In the genomic region with DNA sequence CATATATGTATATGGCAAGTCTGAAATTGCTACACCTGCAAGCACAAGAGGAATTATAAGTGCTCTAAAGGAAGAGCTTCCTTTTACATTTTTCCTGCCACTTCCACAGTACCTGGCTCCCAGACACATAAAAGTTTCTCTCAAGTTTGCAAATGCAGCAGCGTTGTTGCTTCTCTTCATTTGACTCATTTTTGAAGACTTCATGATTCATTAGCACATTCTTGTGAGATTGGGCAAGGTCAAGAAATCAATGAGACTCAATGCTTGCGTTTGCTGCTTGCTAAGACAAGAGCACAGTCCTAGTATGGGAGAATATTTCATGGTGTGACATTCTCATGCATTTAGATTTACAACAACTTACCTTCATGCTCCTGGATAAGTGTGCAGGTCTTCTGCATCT, we compare ENCODE assay signal across 23 cellular contexts. TPM values are rescaled to one million over a fixed set of nuclear protein-coding genes. Genes with fewer than 3 reads are reported as not detected.
"Had no signal": no experiment of that assay in that cellular context is flagged by ENCODE, and none has a peak within 500 bp of the region (broad histone marks: within the 10 kb centered on the region; RNA-seq: fewer than 3 reads in every experiment).

No MANE protein-coding gene starts in this region.

- H3K4me1 ChIP-seq: body of pancreas, left ventricle myocardium inferior had no signal

- H3K9me3 Mint-ChIP-seq: activated CD4-positive, alpha-beta T cell treated with anti-CD3 and anti-CD28 coated beads, Interleukin-2, amount 10 ng/mL, durations not matched to agents 7 days and 5 days; activated naive CD8-positive, alpha-beta T cell treated with anti-CD3 and anti-CD28 coated beads, Interleukin-2, amount 10 ng/mL, durations not matched to agents 7 days and 5 days; activated T-cell treated with anti-CD3 and anti-CD28 coated beads, Interleukin-2, amount 50 U/mL, for 24 hours; activated T-helper 2 cell treated with anti-CD3 and anti-CD28 coated beads, Interferon-gamma antibody, Interleukin-2, Interleukin-4, amounts not matched to agents 10 μg/mL and 5 μg/mL and 100 μg/mL, durations not matched to agents 14 hours and 24 hours and 36 hours; stimulated activated naive B cell treated with anti-CD40 and anti-IgM and Interleukin-4, amounts not matched to agents 10 μg/mL and 1 μg/mL and 100 μg/mL, for 72 hours had no signal

- H3K36me3 Mint-ChIP-seq: activated naive CD8-positive, alpha-beta T cell treated with anti-CD3 and anti-CD28 coated beads, Interleukin-2, amount 10 ng/mL, durations not matched to agents 7 days and 5 days; naive B cell had no signal

- H3K27ac Mint-ChIP-seq: activated CD4-positive, alpha-beta T cell treated with anti-CD3 and anti-CD28 coated beads, Interleukin-2, amount 10 ng/mL, durations not matched to agents 7 days and 5 days; activated CD8-positive, alpha-beta T cell treated with anti-CD3 and anti-CD28 coated beads, Interleukin-2, amount 10 ng/mL, durations not matched to agents 7 days and 5 days; activated naive CD8-positive, alpha-beta T cell treated with anti-CD3 and anti-CD28 coated beads, Interleukin-2, amount 10 ng/mL, durations not matched to agents 7 days and 5 days; activated T-cell treated with anti-CD3 and anti-CD28 coated beads, Interleukin-2, amount 50 U/mL, for 24 hours; activated T-helper 2 cell treated with anti-CD3 and anti-CD28 coated beads, Interferon-gamma antibody, Interleukin-2, Interleukin-4, amounts not matched to agents 10 μg/mL and 5 μg/mL and 100 μg/mL, durations not matched to agents 14 hours and 24 hours and 36 hours; naive B cell; stimulated activated naive B cell treated with anti-CD40 and anti-IgM and Interleukin-4, amounts not matched to agents 10 μg/mL and 1 μg/mL and 100 μg/mL, for 72 hours had no signal

- H3K27me3 Mint-ChIP-seq: activated CD4-positive, alpha-beta T cell treated with anti-CD3 and anti-CD28 coated beads, Interleukin-2, amount 10 ng/mL, durations not matched to agents 7 days and 5 days had no signal

- H3K4me1 Mint-ChIP-seq: activated CD4-positive, alpha-beta T cell treated with anti-CD3 and anti-CD28 coated beads, Interleukin-2, amount 10 ng/mL, durations not matched to agents 7 days and 5 days; activated naive CD8-positive, alpha-beta T cell treated with anti-CD3 and anti-CD28 coated beads, Interleukin-2, amount 10 ng/mL, durations not matched to agents 7 days and 5 days; naive B cell; stimulated activated naive B cell treated with anti-CD40 and anti-IgM and Interleukin-4, amounts not matched to agents 10 μg/mL and 1 μg/mL and 100 μg/mL, for 72 hours had no signal

- H3K27ac ChIP-seq: body of pancreas, dorsolateral prefrontal cortex, epithelial cell of prostate, left ventricle myocardium inferior, ovary had no signal

- H3K27me3 ChIP-seq: body of pancreas, dorsolateral prefrontal cortex, ovary had no signal

- H3K4me3 Mint-ChIP-seq: activated CD4-positive, alpha-beta T cell treated with anti-CD3 and anti-CD28 coated beads, Interleukin-2, amount 10 ng/mL, durations not matched to agents 7 days and 5 days; activated CD8-positive, alpha-beta T cell treated with anti-CD3 and anti-CD28 coated beads, Interleukin-2, amount 10 ng/mL, durations not matched to agents 7 days and 5 days; activated naive CD8-positive, alpha-beta T cell treated with anti-CD3 and anti-CD28 coated beads, Interleukin-2, amount 10 ng/mL, durations not matched to agents 7 days and 5 days; activated T-cell treated with anti-CD3 and anti-CD28 coated beads, Interleukin-2, amount 50 U/mL, for 24 hours; naive B cell; neural crest cell; stimulated activated naive B cell treated with anti-CD40 and anti-IgM and Interleukin-4, amounts not matched to agents 10 μg/mL and 1 μg/mL and 100 μg/mL, for 72 hours had no signal

- H3K4me3 ChIP-seq: body of pancreas, dorsolateral prefrontal cortex, left ventricle myocardium inferior, ovary had no signal

- DNase-seq: activated CD4-positive, alpha-beta T cell treated with anti-CD3 and anti-CD28 coated beads, Interleukin-2, amount 10 ng/mL, durations not matched to agents 7 days and 5 days; activated CD8-positive, alpha-beta T cell treated with anti-CD3 and anti-CD28 coated beads, Interleukin-2, amount 10 ng/mL, durations not matched to agents 7 days and 5 days; activated naive CD4-positive, alpha-beta T cell treated with Interleukin-2 at 50 U/mL for 16 hours; activated naive CD8-positive, alpha-beta T cell treated with anti-CD3 and anti-CD28 coated beads, Interleukin-2, amount 10 ng/mL, durations not matched to agents 7 days and 5 days; activated T-cell treated with anti-CD3 and anti-CD28 coated beads, Interleukin-2, amount 50 U/mL, for 24 hours; body of pancreas; central memory CD4-positive, alpha-beta T cell; dorsolateral prefrontal cortex; kidney; left ventricle myocardium inferior; naive B cell; ovary; stimulated activated naive B cell treated with anti-CD40 and anti-IgM and Interleukin-4, amounts not matched to agents 10 μg/mL and 1 μg/mL and 100 μg/mL, for 72 hours; T-helper 9 cell had no signal

- ATAC-seq: activated CD4-positive, CD25-positive, alpha-beta regulatory T cell treated with anti-CD3 and anti-CD28 coated beads, Interleukin-2, amount 50 U/mL, for 24 hours; activated CD8-positive, alpha-beta T cell treated with anti-CD3 and anti-CD28 coated beads, Interleukin-2, amount 10 ng/mL, durations not matched to agents 7 days and 5 days; body of pancreas; sciatic nerve; stimulated activated naive B cell treated with anti-CD40 and anti-IgM and Interleukin-4, amounts not matched to agents 10 μg/mL and 1 μg/mL and 100 μg/mL, for 72 hours had no signal

- H3K36me3 ChIP-seq: left ventricle myocardium inferior, ovary had no signal

- H3K9me3 ChIP-seq: body of pancreas, left ventricle myocardium inferior, ovary had no signal

RNA-seq across cellular contexts. Expression of a gene that starts 49.9 kb away (rescaled TPM):
- total RNA-seq: activated CD4-positive, alpha-beta T cell treated with anti-CD3 and anti-CD28 coated beads, Interleukin-2, amount 10 ng/mL, durations not matched to agents 7 days and 5 days; activated CD8-positive, alpha-beta T cell treated with anti-CD3 and anti-CD28 coated beads, Interleukin-2, amount 10 ng/mL, durations not matched to agents 7 days and 5 days; activated naive CD8-positive, alpha-beta T cell treated with anti-CD3 and anti-CD28 coated beads, Interleukin-2, amount 10 ng/mL, durations not matched to agents 7 days and 5 days; activated T-helper 2 cell treated with anti-CD3 and anti-CD28 coated beads, Interferon-gamma antibody, Interleukin-2, Interleukin-4, amounts not matched to agents 10 μg/mL and 5 μg/mL and 100 μg/mL, durations not matched to agents 14 hours and 24 hours and 36 hours; body of pancreas; fibroblast of lung; frontal cortex; kidney; left ventricle myocardium inferior; mononuclear cell; neural crest cell; ovary; sciatic nerve; ureter had no signal
- polyA plus RNA-seq: fibroblast of lung, ovary had no signal
